ENCODE assay signal across 1 cellular context in genomic region chr10:79084012-79084971, GRCh38.
A peak's percentile ranks its signal among the peaks of the same experiment; 100 is the strongest.
TF ChIP-seq lines count a peak whose summit lies in the region.

No MANE protein-coding gene starts in this region.

TF ChIP-seq in HepG2, 621 proteins besides CTCF, POLR2A, EP300 and RAD21 (continued from another document):
- peak; percentile 79; the same call in 1 of the 2 replicates for TF ChIP-seq TFE3 (CRISPR knock-in tag; IDR thresholded peaks at IDR 0.05)
- no peak for TF ChIP-seq CBX2 (IDR thresholded peaks at IDR 0.05; ENCODE audit: low read depth, low read length)
- TF ChIP-seq CBX2 (CRISPR knock-in tag; IDR thresholded peaks at IDR 0.05; ENCODE audit: low read depth), result no peak
- peak; percentile 54 for TF ChIP-seq HMG20A (CRISPR knock-in tag; IDR thresholded peaks at IDR 0.05; ENCODE audit: borderline replicate concordance)
- TF ChIP-seq ZNF264 (CRISPR knock-in tag; IDR thresholded peaks at IDR 0.05), result no peak
- no peak for TF ChIP-seq ADNP (CRISPR knock-in tag; IDR thresholded peaks at IDR 0.05)
- TF ChIP-seq ZNF619 (CRISPR knock-in tag; IDR thresholded peaks at IDR 0.05), result no peak
- TF ChIP-seq STAT6 (CRISPR knock-in tag; IDR thresholded peaks at IDR 0.05; ENCODE audit: borderline replicate concordance), result no peak
- TF ChIP-seq ZNF574 (CRISPR knock-in tag; IDR thresholded peaks at IDR 0.05), result peak; percentile 47
- no peak for TF ChIP-seq KDM3A (CRISPR knock-in tag; IDR thresholded peaks at IDR 0.05; ENCODE audit: low read depth)
- TF ChIP-seq JUN (CRISPR knock-in tag; IDR thresholded peaks at IDR 0.05), result no peak
- TF ChIP-seq RNF219 (CRISPR knock-in tag; IDR thresholded peaks at IDR 0.05), result no peak
- TF ChIP-seq ZNF777 (CRISPR knock-in tag; IDR thresholded peaks at IDR 0.05), result no peak
- peak; percentile 98 for TF ChIP-seq ETV5 (CRISPR knock-in tag; IDR thresholded peaks at IDR 0.05; ENCODE audit: borderline replicate concordance)
- TF ChIP-seq CHD4 (IDR thresholded peaks at IDR 0.05; ENCODE audit: borderline replicate concordance, low read length), result no peak
- TF ChIP-seq ARID4A (CRISPR knock-in tag; IDR thresholded peaks at IDR 0.05; ENCODE audit: borderline replicate concordance), result peak; percentile 64; the same call in 1 of the 2 replicates
- no peak for TF ChIP-seq NONO (IDR thresholded peaks at IDR 0.05)
- peak; percentile 63; the same call in 1 of the 2 replicates for TF ChIP-seq NONO (CRISPR knock-in tag; conservative IDR thresholded peaks at IDR 0.05)
- TF ChIP-seq ZSCAN5A (CRISPR knock-in tag; IDR thresholded peaks at IDR 0.05; ENCODE audit: borderline replicate concordance), result no peak
- no peak for TF ChIP-seq HCFC1 (IDR thresholded peaks at IDR 0.05; ENCODE audit: low read depth, low read length)
- TF ChIP-seq IKZF4 (CRISPR knock-in tag; IDR thresholded peaks at IDR 0.05; ENCODE audit: borderline replicate concordance, low read depth, not compliant biosample characterization), result no peak
- TF ChIP-seq ZNF557 (CRISPR knock-in tag; IDR thresholded peaks at IDR 0.05), result no peak
- TF ChIP-seq RFX1 (IDR thresholded peaks at IDR 0.05), result peak; percentile 77
- TF ChIP-seq RARA (CRISPR knock-in tag; IDR thresholded peaks at IDR 0.05), result peak; percentile 95
- no peak for TF ChIP-seq MED13 (CRISPR knock-in tag; IDR thresholded peaks at IDR 0.05)
- TF ChIP-seq FOSL2 (CRISPR knock-in tag; IDR thresholded peaks at IDR 0.05), result peak; percentile 44; the same call in 1 of the 2 replicates
- no peak for TF ChIP-seq ZNF510 (CRISPR knock-in tag; IDR thresholded peaks at IDR 0.05; ENCODE audit: low read depth)
- peak; percentile 21; the same call in 1 of the 2 replicates for TF ChIP-seq GABPA (IDR thresholded peaks at IDR 0.05; ENCODE audit: low read depth, low read length)
- peak; percentile 82 for TF ChIP-seq GABPA (CRISPR knock-in tag; IDR thresholded peaks at IDR 0.05; ENCODE audit: low read depth)
